In the genomic region with DNA sequence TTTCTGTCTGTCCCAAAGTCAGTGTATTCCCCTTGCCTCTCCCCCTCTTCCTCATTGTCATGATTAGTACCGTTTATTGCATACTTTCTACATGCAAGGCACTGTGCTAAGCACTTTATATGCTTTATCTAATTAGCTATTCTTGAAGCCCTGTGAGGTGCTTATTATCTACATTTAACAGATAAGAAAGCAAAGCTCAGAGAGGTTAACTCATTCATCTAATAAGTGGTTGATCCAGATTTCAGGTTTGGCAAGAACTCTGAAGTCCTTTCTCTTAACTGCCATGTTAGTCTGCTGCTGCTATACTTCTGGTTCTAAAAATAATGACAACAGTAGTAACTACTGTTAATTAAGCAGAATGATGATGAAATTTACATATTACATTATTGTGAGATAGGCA, we compare ENCODE assay signal across 9 cellular contexts. TPM values are rescaled to one million over a fixed set of nuclear protein-coding genes. Genes with fewer than 3 reads are reported as not detected.
DNase-seq lines count a peak whose midpoint lies in the region; ATAC-seq and TF ChIP-seq lines count a peak whose summit lies in the region.
"Had no signal": no experiment of that assay in that cellular context is flagged by ENCODE, and none has a peak within 500 bp of the region (broad histone marks: within the 10 kb centered on the region; RNA-seq: fewer than 3 reads in every experiment).

No MANE protein-coding gene starts in this region.

- H3K27me3 ChIP-seq in lung (ENCODE audit: control insufficient read depth, insufficient read depth) (no peaks in the 10 kb centered on the region), transverse colon (no peaks in the 10 kb centered on the region)

- ATAC-seq in activated T-cell treated with anti-CD3 and anti-CD28 coated beads, Interleukin-2, amount 50 U/mL, for 4 hours = no peak
- no peak for ATAC-seq in activated naive CD8-positive, alpha-beta T cell treated with anti-CD3 and anti-CD28 coated beads, Interleukin-2, amount 50 U/mL, for 24 hours
- ATAC-seq in lung (ENCODE audit: insufficient read depth, low FRiP score) = no peak
- ATAC-seq in HG03025 (IDR thresholded peaks at IDR 0.05; ENCODE audit: low FRiP score, unreplicated experiment) = no peak

- H3K4me3 Mint-ChIP-seq in activated T-cell treated with anti-CD3 and anti-CD28 coated beads, Interleukin-2, amount 50 U/mL, for 4 hours = peak overlapping the region; percentile 74
- H3K4me3 Mint-ChIP-seq in activated naive CD8-positive, alpha-beta T cell treated with anti-CD3 and anti-CD28 coated beads, Interleukin-2, amount 50 U/mL, for 24 hours = peak overlapping the region; percentile 62

- H3K4me3 ChIP-seq in lung (no peak overlapping the region), transverse colon (peak overlapping the region in 1 of 4 donors; percentile 15)

- no peaks in the 10 kb centered on the region for H3K9me3 Mint-ChIP-seq in activated T-cell treated with anti-CD3 and anti-CD28 coated beads, Interleukin-2, amount 50 U/mL, for 4 hours
- no peaks in the 10 kb centered on the region for H3K9me3 Mint-ChIP-seq in activated naive CD8-positive, alpha-beta T cell treated with anti-CD3 and anti-CD28 coated beads, Interleukin-2, amount 50 U/mL, for 24 hours

- peaks cover 68% of the 10 kb centered on the region for H3K4me1 Mint-ChIP-seq in activated T-cell treated with anti-CD3 and anti-CD28 coated beads, Interleukin-2, amount 50 U/mL, for 4 hours (ENCODE audit: low read depth)
- peaks cover 76% of the 10 kb centered on the region for H3K4me1 Mint-ChIP-seq in activated naive CD8-positive, alpha-beta T cell treated with anti-CD3 and anti-CD28 coated beads, Interleukin-2, amount 50 U/mL, for 24 hours

- intact Hi-C loops in transverse colon (cut with DNase I; ENCODE audit: low total_unique reads) = no loop called here

- no peaks in the 10 kb centered on the region for H3K36me3 ChIP-seq in lung (ENCODE audit: control insufficient read depth in 2 of 2, insufficient read depth in 2 of 2, low read length in 2 of 2)
- no peaks in the 10 kb centered on the region for H3K36me3 ChIP-seq in transverse colon

- no peak for TF ChIP-seq CTCF in lung (IDR thresholded peaks at IDR 0.05; ENCODE audit: control extremely low read depth, extremely low read depth)
- TF ChIP-seq CTCF in transverse colon (IDR thresholded peaks at IDR 0.05) = no peak

- no peak for DNase-seq in activated T-cell treated with anti-CD3 and anti-CD28 coated beads, Interleukin-2, amount 50 U/mL, for 4 hours
- no peak for DNase-seq in activated T-cell treated with anti-CD3 and anti-CD28 coated beads, Interleukin-2, amount 50 U/mL, for 1 hour
- no peak for DNase-seq in activated naive CD8-positive, alpha-beta T cell treated with anti-CD3 and anti-CD28 coated beads, Interleukin-2, amount 50 U/mL, for 24 hours
- DNase-seq in lung (ENCODE audit: low spot score) (no peak), transverse colon (no peak), NCI-H1694 treated with DMSO at 0.1 percent for 48 hours (lab: John Stamatoyannopoulos, UW) (no peak), A172 (ENCODE audit: low spot score) (no peak)
- DNase-seq: posterior cingulate gyrus had no signal

- WGBS in lung, 2 donors = 9 to 24% methylated on average over 1 of the region's 1 CpG
- WGBS in transverse colon (ENCODE audit: low coverage in 1 of 2), 2 donors = 8 to 19% methylated on average over 1 of the region's 1 CpG

- peak overlapping the region; percentile 92 for H3K27ac Mint-ChIP-seq in activated naive CD8-positive, alpha-beta T cell treated with anti-CD3 and anti-CD28 coated beads, Interleukin-2, amount 50 U/mL, for 24 hours

- H3K4me1 ChIP-seq in lung (ENCODE audit: control insufficient read depth in 2 of 2, insufficient read depth in 2 of 2, low read length in 2 of 2) = peaks cover 3 to 32% of the 10 kb centered on the region in 2 donors
- H3K4me1 ChIP-seq in transverse colon = peaks cover 27 to 96% (median 62%) of the 10 kb centered on the region in 4 donors

- H3K9me3 ChIP-seq in lung (ENCODE audit: control insufficient read depth in 2 of 2, insufficient read depth in 1 of 2, low read length in 1 of 2) (no peaks in the 10 kb centered on the region), transverse colon (no peaks in the 10 kb centered on the region)

- H3K36me3 Mint-ChIP-seq in activated T-cell treated with anti-CD3 and anti-CD28 coated beads, Interleukin-2, amount 50 U/mL, for 4 hours (ENCODE audit: insufficient read depth) = peaks cover 12% of the 10 kb centered on the region
- H3K36me3 Mint-ChIP-seq in activated naive CD8-positive, alpha-beta T cell treated with anti-CD3 and anti-CD28 coated beads, Interleukin-2, amount 50 U/mL, for 24 hours (ENCODE audit: low read depth) = peaks cover 15% of the 10 kb centered on the region

- no peak for TF ChIP-seq POLR2A in transverse colon (IDR thresholded peaks at IDR 0.05)

- in situ Hi-C loops in transverse colon (cut with MboI; ENCODE audit: low pct_ligation_motif_present in 1 of 4, low pct_unique_long_range_greater_than_20kb in 1 of 4, low sequenced_read_pairs in 3 of 4) = no loop called here

- H3K27ac ChIP-seq in lung (ENCODE audit: low read depth in 1 of 2, low read length in 1 of 2) = peak overlapping the region; percentile 39 to 93
- peak overlapping the region; percentile 82 to 93 (median 86) for H3K27ac ChIP-seq in transverse colon

- no peak for TF ChIP-seq EP300 in transverse colon (IDR thresholded peaks at IDR 0.05; ENCODE audit: low read depth)

- H3K27me3 Mint-ChIP-seq in activated T-cell treated with anti-CD3 and anti-CD28 coated beads, Interleukin-2, amount 50 U/mL, for 4 hours (ENCODE audit: low read depth) = no peaks in the 10 kb centered on the region
- no peaks in the 10 kb centered on the region for H3K27me3 Mint-ChIP-seq in activated naive CD8-positive, alpha-beta T cell treated with anti-CD3 and anti-CD28 coated beads, Interleukin-2, amount 50 U/mL, for 24 hours

RNA-seq across cellular contexts. Expression of gene IQGAP1, which starts 13.5 kb away (rescaled TPM):
- 10 to 100 TPM; 83.1 to 96.0 (median 91.4) TPM for total RNA-seq in activated T-cell treated with anti-CD3 and anti-CD28 coated beads, Interleukin-2, amount 50 U/mL, for 4 hours
- total RNA-seq in lung (100 to 1,000 TPM; 217 to 396 TPM), transverse colon (100 to 1,000 TPM in 3 of 4 donors, 10 to 100 TPM in 1; 82.8 to 354 (median 282) TPM)
- polyA plus RNA-seq in lung = 100 to 1,000 TPM in 1 of 2 donors, 10 to 100 TPM in 1; 83.0 to 160 TPM
- 211 and 213 TPM in 2 replicates for total RNA-seq in A172 (2014; rRNA removed; shearing (Covaris generic))

RNA-seq across cellular contexts. Expression of gene ZNF774, which starts 49.4 kb away (rescaled TPM):
- total RNA-seq in activated T-cell treated with anti-CD3 and anti-CD28 coated beads, Interleukin-2, amount 50 U/mL, for 4 hours = 1 to 10 TPM in 2 of 3 donors, under 1 TPM in 1; 0.46 to 1.2 (median 1.0) TPM
- total RNA-seq in lung = 1 to 10 TPM; 2.5 to 4.9 TPM
- polyA plus RNA-seq in lung = 1 to 10 TPM; 1.6 to 1.9 TPM
- 10 to 100 TPM in 2 of 4 donors, 1 to 10 TPM in 1, under 1 TPM in 1; 0.75 to 22.5 (median 10.2) TPM for total RNA-seq in transverse colon
- 1.8 and 8.3 TPM in 2 replicates for total RNA-seq in A172 (2014; rRNA removed; shearing (Covaris generic))
